ENCODE assay signal across 19 cellular contexts in the genomic region with DNA sequence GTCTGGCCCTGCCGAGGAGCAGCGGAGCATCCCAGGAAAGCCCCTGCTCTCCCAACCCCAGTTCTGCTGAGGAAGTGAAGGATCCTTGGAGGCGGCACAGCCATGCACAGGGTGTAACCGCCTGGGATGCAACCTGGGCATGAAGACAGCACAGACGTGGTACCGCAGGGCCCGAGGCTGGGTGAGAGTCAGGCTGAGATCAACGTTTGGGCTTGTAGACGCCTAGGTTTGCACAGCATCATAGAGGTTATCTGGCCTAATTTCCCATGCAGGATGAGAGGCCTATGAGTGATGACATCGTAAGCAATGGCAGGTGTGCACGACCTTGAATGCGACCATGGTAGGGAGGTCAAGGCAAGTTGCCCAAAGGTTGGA. TPM values are rescaled to one million over a fixed set of nuclear protein-coding genes. Genes with fewer than 3 reads are reported as not detected.
"Had no signal": no experiment of that assay in that cellular context is flagged by ENCODE, and none has a peak within 500 bp of the region (broad histone marks: within the 10 kb centered on the region; RNA-seq: fewer than 3 reads in every experiment).

No MANE protein-coding gene starts in this region.

- ATAC-seq: activated CD8-positive, alpha-beta T cell treated with anti-CD3 and anti-CD28 coated beads for 36 hours; left lobe of liver; T-helper 17 cell had no signal

- DNase-seq: activated CD4-positive, alpha-beta T cell treated with anti-CD3 and anti-CD28 coated beads for 48 hours; activated CD8-positive, alpha-beta T cell treated with anti-CD3 and anti-CD28 coated beads for 36 hours; activated naive CD4-positive, alpha-beta T cell treated with anti-CD3 and anti-CD28 coated beads, Interleukin-2, amount 50 U/mL, for 16 hours; caudate nucleus; mammary epithelial cell; nephron progenitor cell; SJCRH30; stimulated activated CD4-positive, alpha-beta T cell treated with anti-CD3 and anti-CD28 coated beads, Interleukin-12 subunit alpha, Interleukin-12 subunit beta, amount 100 ng/mL, for 4 hours; stimulated activated CD4-positive, alpha-beta T cell treated with anti-CD3 and anti-CD28 coated beads, Interleukin-2, amount 100 ng/mL, for 24 hours; T-helper 17 cell; uterus; WERI-Rb-1 had no signal

- H3K27me3 ChIP-seq: heart right ventricle, SJCRH30, stomach, uterus had no signal

- H3K27ac ChIP-seq: SJCRH30, uterus, WERI-Rb-1 had no signal

- H3K9me3 ChIP-seq: SJCRH30, stomach, uterus had no signal

- H3K4me1 ChIP-seq: SJCRH30, uterus had no signal

- H3K36me3 ChIP-seq: heart right ventricle, SJCRH30, stomach, uterus, WERI-Rb-1 had no signal

- H3K4me3 ChIP-seq: heart right ventricle, SJCRH30, stomach, uterus had no signal

RNA-seq across cellular contexts. Expression of a gene that starts 7.5 kb away (rescaled TPM):
- total RNA-seq: activated CD8-positive, alpha-beta T cell treated with anti-CD3 and anti-CD28 coated beads for 36 hours; activated T-helper 2 cell treated with anti-CD3 and anti-CD28 coated beads, Interferon-gamma antibody, Interleukin-2, Interleukin-4, amounts not matched to agents 10 μg/mL and 5 μg/mL and 100 μg/mL, durations not matched to agents 14 hours and 24 hours and 36 hours; heart right ventricle; left lobe of liver; mucosa of gallbladder; osteocyte; SJCRH30; stomach; T-helper 17 cell; uterus had no signal

RNA-seq across cellular contexts. Expression of a gene that starts 32.8 kb away (rescaled TPM):
- total RNA-seq: activated CD8-positive, alpha-beta T cell treated with anti-CD3 and anti-CD28 coated beads for 36 hours; activated T-helper 2 cell treated with anti-CD3 and anti-CD28 coated beads, Interferon-gamma antibody, Interleukin-2, Interleukin-4, amounts not matched to agents 10 μg/mL and 5 μg/mL and 100 μg/mL, durations not matched to agents 14 hours and 24 hours and 36 hours; frontal cortex; heart right ventricle; left lobe of liver; mammary epithelial cell; mucosa of gallbladder; osteocyte; SJCRH30; T-helper 17 cell; uterus had no signal
